9 cellular contexts compared by ENCODE assay signal in the genomic region with DNA sequence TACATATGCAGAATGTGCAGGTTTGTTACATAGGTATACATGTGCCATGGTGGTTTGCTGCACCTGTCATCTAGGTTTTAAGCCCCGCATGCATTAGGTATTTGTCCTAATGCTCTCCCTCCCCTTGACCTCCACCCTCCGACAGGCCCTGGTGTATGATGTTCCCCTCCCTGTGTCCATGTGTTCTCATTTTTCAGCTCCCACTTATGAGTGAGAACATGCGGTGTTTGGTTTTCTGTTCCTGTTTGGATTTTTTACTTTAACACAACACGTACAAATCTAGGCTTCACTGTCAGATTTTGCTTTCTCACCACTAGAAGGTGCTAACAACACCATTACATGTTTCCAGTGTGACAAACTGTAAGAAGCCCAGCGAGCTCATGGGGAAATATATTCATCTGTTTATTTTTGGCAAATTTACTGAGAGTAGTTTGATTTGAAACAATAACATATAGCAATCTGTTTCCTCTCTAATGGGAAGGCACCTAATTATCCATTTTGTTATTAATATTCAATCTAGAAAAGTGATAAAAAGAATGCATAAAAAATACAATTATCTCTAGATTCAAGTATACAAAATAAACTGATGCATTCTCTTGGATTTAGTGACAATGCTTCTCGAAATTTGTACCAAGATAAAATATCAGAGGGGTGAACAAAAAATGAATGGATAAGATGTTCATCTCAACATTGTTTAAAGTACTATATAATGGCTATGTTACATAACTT. TPM values are rescaled to one million over a fixed set of nuclear protein-coding genes. Genes with fewer than 3 reads are reported as not detected.
DNase-seq lines count a peak whose midpoint lies in the region; ATAC-seq, FAIRE-seq and TF ChIP-seq lines count a peak whose summit lies in the region.
"Had no signal": no experiment of that assay in that cellular context is flagged by ENCODE, and none has a peak within 500 bp of the region (broad histone marks: within the 10 kb centered on the region; RNA-seq: fewer than 3 reads in every experiment).

No MANE protein-coding gene starts in this region.

- intact Hi-C loops in CD4-positive, alpha-beta memory T cell (cut with micrococcal nuclease): loop anchor here (1.0 kb wide), 5 partner anchors 12 to 53 kb away; a partner anchor contains a TSS
- intact Hi-C loops in kidney (cut with DNase I): no loop called here

- peaks cover 0 to 6% (median 0%) of the 10 kb centered on the region in 8 donors for H3K9me3 Mint-ChIP-seq in CD4-positive, alpha-beta memory T cell

- TF ChIP-seq POLR2A in upper lobe of left lung (IDR thresholded peaks at IDR 0.05): no peak

- in situ Hi-C loops in astrocyte of the cerebellum (cut with HindIII; ENCODE audit: low sequenced_read_pairs): no loop called here

- H3K4me3 Mint-ChIP-seq in CD4-positive, alpha-beta memory T cell: peak overlapping the region; percentile 86 to 99 (median 96)

- peak overlapping the region; percentile 62 for H3K27ac ChIP-seq in CD4-positive, alpha-beta memory T cell (ENCODE audit: low read depth, low read length)
- H3K27ac ChIP-seq in kidney (ENCODE audit: low read depth in 2 of 2, low read length in 2 of 2): no peak overlapping the region
- H3K27ac ChIP-seq in upper lobe of left lung: no peak overlapping the region

- H3K36me3 Mint-ChIP-seq in CD4-positive, alpha-beta memory T cell: peaks cover 1% of the 10 kb centered on the region in 2 donors

- no peaks in the 10 kb centered on the region for H3K27me3 ChIP-seq in CD4-positive, alpha-beta memory T cell (ENCODE audit: insufficient read depth, low read length)
- no peaks in the 10 kb centered on the region for H3K27me3 ChIP-seq in upper lobe of left lung

- CTCF ChIA-PET in CD4-positive, alpha-beta memory T cell (lab: Charles Lee; ENCODE audit: partially characterized antibody): interaction anchor here (0.7 to 18.2 kb wide), 25 partner anchors 9 to 372 kb away, joined by 3 to 654 read pairs (median 6); a partner anchor contains a TSS

- ATAC-seq in GM18519 (IDR thresholded peaks at IDR 0.05; ENCODE audit: low FRiP score, unreplicated experiment): peak; percentile 92
- peak; percentile 97 for ATAC-seq in HG02885 (IDR thresholded peaks at IDR 0.05; ENCODE audit: poor library complexity, unreplicated experiment)
- peak; percentile 69 to 86 for ATAC-seq in upper lobe of left lung (ENCODE audit: low FRiP score in 2 of 2)

- H3K36me3 ChIP-seq in CD4-positive, alpha-beta memory T cell (ENCODE audit: insufficient read depth, low read length): no peaks in the 10 kb centered on the region
- no peaks in the 10 kb centered on the region for H3K36me3 ChIP-seq in kidney (ENCODE audit: control insufficient read depth in 1 of 2, insufficient read depth in 2 of 2, low read length in 2 of 2)
- H3K36me3 ChIP-seq in upper lobe of left lung: no peaks in the 10 kb centered on the region

- peak overlapping the region; percentile 78 to 99 (median 97) for H3K27ac Mint-ChIP-seq in CD4-positive, alpha-beta memory T cell

- peaks cover 20 to 58% (median 36%) of the 10 kb centered on the region in 4 donors for H3K4me1 Mint-ChIP-seq in CD4-positive, alpha-beta memory T cell

- peaks cover 34% of the 10 kb centered on the region for H3K4me1 ChIP-seq in CD4-positive, alpha-beta memory T cell (ENCODE audit: insufficient read depth, low read length)
- H3K4me1 ChIP-seq in kidney (ENCODE audit: control insufficient read depth in 1 of 2, insufficient read depth in 1 of 2, low read depth in 1 of 2, low read length in 2 of 2) (no peaks in the 10 kb centered on the region), upper lobe of left lung (peaks cover 0 to 8% (median 3%) of the 10 kb centered on the region in 4 donors)

- peak; percentile 57 to 74 (median 71) for DNase-seq in CD4-positive, alpha-beta memory T cell
- DNase-seq in NCI-H526 (lab: John Stamatoyannopoulos, UW): peak; percentile 53 to 79
- no peak for DNase-seq in astrocyte of the cerebellum (ENCODE audit: low read depth)
- no peak for DNase-seq in kidney
- no peak for DNase-seq in upper lobe of left lung
- no peak for DNase-seq in NCI-H128 (lab: John Stamatoyannopoulos, UW; ENCODE audit: unreplicated experiment)

- 18% methylated on average over 6 of the region's 6 CpGs for WGBS in upper lobe of left lung, 2 donors

- H3K9me3 ChIP-seq in CD4-positive, alpha-beta memory T cell (ENCODE audit: control insufficient read depth in 1 of 2, low read length in 2 of 2): no peaks in the 10 kb centered on the region
- H3K9me3 ChIP-seq in kidney (ENCODE audit: control insufficient read depth in 1 of 2, low read length in 2 of 2): no peaks in the 10 kb centered on the region
- no peaks in the 10 kb centered on the region for H3K9me3 ChIP-seq in upper lobe of left lung

- POLR2A ChIA-PET in CD4-positive, alpha-beta memory T cell (lab: Charles Lee; ENCODE audit: partially characterized antibody): interaction anchor here (0.6 to 9.9 kb wide), 21 partner anchors 8 to 183 kb away, joined by 3 to 109 read pairs (median 4); a partner anchor contains a TSS

- no peak for TF ChIP-seq EP300 in upper lobe of left lung (IDR thresholded peaks at IDR 0.05)

- TF ChIP-seq CTCF in astrocyte of the cerebellum (IDR thresholded peaks at IDR 0.05; ENCODE audit: low read depth, low read length, missing control alignments) (peak; percentile 72), kidney (IDR thresholded peaks at IDR 0.05; ENCODE audit: borderline replicate concordance, extremely low read depth, insufficient read depth) (peak; percentile 74), upper lobe of left lung (IDR thresholded peaks at IDR 0.05) (peak in 4 of 6 experiments; percentile 56 to 75 (median 74))

- peak; percentile 25 for FAIRE-seq in kidney (lab: Jason Lieb, UNC)
- FAIRE-seq: TTC549 had no signal

- peak overlapping the region in 1 of 2 donors; percentile 52 for H3K4me3 ChIP-seq in CD4-positive, alpha-beta memory T cell (ENCODE audit: low read length in 2 of 2)
- no peak overlapping the region for H3K4me3 ChIP-seq in astrocyte of the cerebellum (ENCODE audit: low read depth, low read length)
- H3K4me3 ChIP-seq in kidney (ENCODE audit: low read length in 2 of 2): no peak overlapping the region
- peak overlapping the region in 1 of 4 donors; percentile 1 for H3K4me3 ChIP-seq in upper lobe of left lung

- no peak overlapping the region for H3K9ac ChIP-seq in kidney (ENCODE audit: low read length in 2 of 2)

- H3K27me3 Mint-ChIP-seq in CD4-positive, alpha-beta memory T cell: no peaks in the 10 kb centered on the region

RNA-seq across cellular contexts. Expression of a gene that starts 23.2 kb away (rescaled TPM):
- total RNA-seq in CD4-positive, alpha-beta memory T cell: 100 to 1,000 TPM; 197 to 198 TPM
- polyA plus RNA-seq in CD4-positive, alpha-beta memory T cell: 10 to 100 TPM; 82.5 to 86.3 TPM
- total RNA-seq in kidney: 110 TPM
- polyA plus RNA-seq in kidney (ENCODE audit: insufficient read depth, low read depth, low replicate concordance): 3.9 TPM
- 10 to 100 TPM in 5 of 6 donors, 1 to 10 TPM in 1; 8.8 to 39.5 (median 19.1) TPM for total RNA-seq in upper lobe of left lung

RNA-seq across cellular contexts. Expression of a gene that starts 53.0 kb away (rescaled TPM):
- 10 to 100 TPM; 60.9 to 61.2 TPM for total RNA-seq in CD4-positive, alpha-beta memory T cell
- polyA plus RNA-seq in CD4-positive, alpha-beta memory T cell: 10 to 100 TPM; 28.8 to 33.4 TPM
- total RNA-seq in kidney: 42.4 TPM
- 34.0 TPM for polyA plus RNA-seq in kidney (ENCODE audit: insufficient read depth, low read depth, low replicate concordance)
- total RNA-seq in upper lobe of left lung: 10 to 100 TPM; 23.1 to 56.7 (median 37.8) TPM

Comparison
In these comparisons a context has a peak if more than half of its experiments do, and no peak if none do; other contexts are left out.
1. DNase-seq: peak in CD4-positive, alpha-beta memory T cell (5 of 5) and NCI-H526 (2 of 2); none in astrocyte of the cerebellum (single experiment), kidney (single experiment), upper lobe of left lung (0 of 2) and NCI-H128 (single experiment).
2. Peak in every context shown above with its lines, with median percentiles within 50 percentile points of each other: ATAC-seq and CTCF ChIP-seq.